Comparison of ENCODE assay signal across 17 cellular contexts in genomic region chr1:160748877-160749269, GRCh38. TPM values are rescaled to one million over a fixed set of nuclear protein-coding genes. Genes with fewer than 3 reads are reported as not detected.
A peak's percentile ranks its signal among the peaks of the same experiment; 100 is the strongest.
DNase-seq lines count a peak whose midpoint lies in the region; ATAC-seq and TF ChIP-seq lines count a peak whose summit lies in the region.
"Had no signal": no experiment of that assay in that cellular context is flagged by ENCODE, and none has a peak within 500 bp of the region (broad histone marks: within the 10 kb centered on the region; RNA-seq: fewer than 3 reads in every experiment).

No MANE protein-coding gene starts in this region.

- H3K4me3 ChIP-seq in CD8-positive, alpha-beta T cell (ENCODE audit: low read depth, low read length): no peak overlapping the region
- H3K4me3 ChIP-seq in fibroblast of the aortic adventitia (ENCODE audit: low read depth, low read length) (no peak overlapping the region), ovary (no peak overlapping the region), heart right ventricle (no peak overlapping the region)

- H3K27me3 ChIP-seq in CD8-positive, alpha-beta T cell (ENCODE audit: insufficient read depth, low read length): no peaks in the 10 kb centered on the region
- no peaks in the 10 kb centered on the region for H3K27me3 ChIP-seq in ovary
- H3K27me3 ChIP-seq in heart right ventricle: peaks cover 0 to 27% (median 10%) of the 10 kb centered on the region in 7 donors

- no peak overlapping the region for H3K4me3 Mint-ChIP-seq in CD8-positive, alpha-beta T cell
- H3K4me3 Mint-ChIP-seq in activated CD8-positive, alpha-beta T cell treated with anti-CD3 and anti-CD28 coated beads for 36 hours: no peak overlapping the region
- H3K4me3 Mint-ChIP-seq in glutamatergic neuron (ENCODE audit: unreplicated experiment): no peak overlapping the region
- H3K4me3 Mint-ChIP-seq: B cell had no signal

- peaks cover 18% of the 10 kb centered on the region for H3K36me3 Mint-ChIP-seq in CD8-positive, alpha-beta T cell
- peaks cover 87% of the 10 kb centered on the region for H3K36me3 Mint-ChIP-seq in activated CD8-positive, alpha-beta T cell treated with anti-CD3 and anti-CD28 coated beads for 36 hours (ENCODE audit: low read depth)
- no peaks in the 10 kb centered on the region for H3K36me3 Mint-ChIP-seq in glutamatergic neuron (ENCODE audit: unreplicated experiment)

- H3K36me3 ChIP-seq in CD8-positive, alpha-beta T cell (ENCODE audit: insufficient read depth, low read length): no peaks in the 10 kb centered on the region
- H3K36me3 ChIP-seq in ovary: no peaks in the 10 kb centered on the region
- peaks cover 0 to 5% (median 0%) of the 10 kb centered on the region in 9 donors for H3K36me3 ChIP-seq in heart right ventricle

- DNase-seq in CD8-positive, alpha-beta T cell: no peak
- DNase-seq in HPDE6-E6E7 (ENCODE audit: extremely low spot score) (peak; percentile 51), fibroblast of the aortic adventitia (ENCODE audit: low read depth) (peak; percentile 8), ovary (no peak), glutamatergic neuron (no peak), heart right ventricle (no peak)
- no peak for DNase-seq in activated CD8-positive, alpha-beta T cell treated with anti-CD3 and anti-CD28 coated beads for 36 hours
- DNase-seq: left cardiac atrium; NCI-H1092 treated with DMSO at 0.1 percent for 48 hours; SK-N-SH; stimulated activated naive CD4-positive, alpha-beta T cell treated with Interleukin-2 at 50 U/mL for 16 hours had no signal

- no peaks in the 10 kb centered on the region for H3K27me3 Mint-ChIP-seq in CD8-positive, alpha-beta T cell (ENCODE audit: low read depth)
- no peaks in the 10 kb centered on the region for H3K27me3 Mint-ChIP-seq in activated CD8-positive, alpha-beta T cell treated with anti-CD3 and anti-CD28 coated beads for 36 hours
- peaks cover 3% of the 10 kb centered on the region for H3K27me3 Mint-ChIP-seq in glutamatergic neuron (ENCODE audit: unreplicated experiment)
- H3K27me3 Mint-ChIP-seq: B cell had no signal

- 88 to 98% (median 96%) methylated on average over 1 of the region's 1 CpG for WGBS in ovary, 3 donors
- 96 to 100% methylated on average over 1 of the region's 1 CpG for WGBS in heart right ventricle, 2 donors

- TF ChIP-seq CTCF in CD8-positive, alpha-beta T cell (IDR thresholded peaks at IDR 0.05): no peak
- TF ChIP-seq CTCF in activated CD8-positive, alpha-beta T cell treated with anti-CD3 and anti-CD28 coated beads for 36 hours (IDR thresholded peaks at IDR 0.05): no peak
- TF ChIP-seq CTCF in fibroblast of the aortic adventitia (IDR thresholded peaks at IDR 0.05; ENCODE audit: insufficient read depth, low read length): no peak
- no peak for TF ChIP-seq CTCF in ovary (IDR thresholded peaks at IDR 0.05)
- TF ChIP-seq CTCF in glutamatergic neuron (IDR thresholded peaks at IDR 0.05; ENCODE audit: partially characterized antibody, unreplicated experiment): no peak
- no peak for TF ChIP-seq CTCF in heart right ventricle (IDR thresholded peaks at IDR 0.05)

- POLR2A ChIA-PET in CD8-positive, alpha-beta T cell (lab: Charles Lee): interaction anchor here (1.2 to 1.4 kb wide), 2 partner anchors 10 to 20 kb away, joined by 3 to 5 read pairs; partner anchors contain the start of gene SLAMF7
- POLR2A ChIA-PET in activated CD8-positive, alpha-beta T cell treated with anti-CD3 and anti-CD28 coated beads for 36 hours (lab: Charles Lee): interaction anchor here (1.0 to 1.6 kb wide), 5 partner anchors 10 to 41 kb away, joined by 3 to 5 read pairs (median 4); partner anchors contain the start of genes CD48 and SLAMF7

- H3K27ac ChIP-seq in CD8-positive, alpha-beta T cell (ENCODE audit: low read depth, low read length): no peak overlapping the region
- H3K27ac ChIP-seq in ovary: no peak overlapping the region
- H3K27ac ChIP-seq in heart right ventricle: no peak overlapping the region
- H3K27ac ChIP-seq: VCaP had no signal

- H3K9me3 Mint-ChIP-seq in CD8-positive, alpha-beta T cell: no peaks in the 10 kb centered on the region
- peaks cover 5% of the 10 kb centered on the region for H3K9me3 Mint-ChIP-seq in activated CD8-positive, alpha-beta T cell treated with anti-CD3 and anti-CD28 coated beads for 36 hours
- H3K9me3 Mint-ChIP-seq in glutamatergic neuron (ENCODE audit: unreplicated experiment): no peaks in the 10 kb centered on the region

- TF ChIP-seq EP300 in ovary (IDR thresholded peaks at IDR 0.05): no peak

- no peaks in the 10 kb centered on the region for H3K9me3 ChIP-seq in CD8-positive, alpha-beta T cell (ENCODE audit: low read length)
- no peaks in the 10 kb centered on the region for H3K9me3 ChIP-seq in ovary
- H3K9me3 ChIP-seq in heart right ventricle: no peaks in the 10 kb centered on the region
- H3K9me3 ChIP-seq: SK-N-SH had no signal

- H3K4me1 Mint-ChIP-seq in CD8-positive, alpha-beta T cell (ENCODE audit: low read depth): peaks cover 80% of the 10 kb centered on the region
- peaks cover 95% of the 10 kb centered on the region for H3K4me1 Mint-ChIP-seq in activated CD8-positive, alpha-beta T cell treated with anti-CD3 and anti-CD28 coated beads for 36 hours (ENCODE audit: low read depth)
- no peaks in the 10 kb centered on the region for H3K4me1 Mint-ChIP-seq in glutamatergic neuron (ENCODE audit: low read depth, unreplicated experiment)

- CTCF ChIA-PET in CD8-positive, alpha-beta T cell (lab: Charles Lee): interaction anchor here (0.8 to 4.5 kb wide), 6 partner anchors 8 to 28 kb away, joined by 3 to 20 read pairs (median 4); no protein-coding TSS in a partner anchor
- CTCF ChIA-PET in activated CD8-positive, alpha-beta T cell treated with anti-CD3 and anti-CD28 coated beads for 36 hours (lab: Charles Lee): interaction anchor here (1.2 to 3.4 kb wide), 8 partner anchors 15 to 48 kb away, joined by 3 to 22 read pairs (median 5); no protein-coding TSS in a partner anchor

- H3K4me1 ChIP-seq in CD8-positive, alpha-beta T cell (ENCODE audit: insufficient read depth, low read length): peaks cover 66% of the 10 kb centered on the region
- H3K4me1 ChIP-seq in ovary (ENCODE audit: insufficient read depth) (peaks cover 6% of the 10 kb centered on the region), heart right ventricle (peaks cover 0 to 25% (median 0%) of the 10 kb centered on the region in 9 donors)

- ATAC-seq in CD8-positive, alpha-beta T cell: no peak
- ATAC-seq in activated CD8-positive, alpha-beta T cell treated with anti-CD3 and anti-CD28 coated beads for 36 hours: no peak
- ATAC-seq in GM18858 (IDR thresholded peaks at IDR 0.05; ENCODE audit: unreplicated experiment): no peak
- no peak for ATAC-seq in heart right ventricle
- ATAC-seq: activated naive CD4-positive, alpha-beta T cell treated with anti-CD3 and anti-CD28 coated beads, Interleukin-2, amount 50 U/mL, for 72 hours had no signal

- H3K27ac Mint-ChIP-seq in CD8-positive, alpha-beta T cell: peak overlapping the region; percentile 29
- peak overlapping the region; percentile 94 for H3K27ac Mint-ChIP-seq in activated CD8-positive, alpha-beta T cell treated with anti-CD3 and anti-CD28 coated beads for 36 hours
- no peak overlapping the region for H3K27ac Mint-ChIP-seq in glutamatergic neuron (ENCODE audit: unreplicated experiment)
- H3K27ac Mint-ChIP-seq: B cell had no signal

- no peak for TF ChIP-seq POLR2A in ovary (IDR thresholded peaks at IDR 0.05)

- intact Hi-C loops in CD8-positive, alpha-beta T cell (cut with DNase I, micrococcal nuclease): loop anchor here in 1 of 2 experiments (2.0 kb wide), 1 partner anchor 16 kb away; no protein-coding TSS in a partner anchor
- intact Hi-C loops in activated CD8-positive, alpha-beta T cell treated with anti-CD3 and anti-CD28 coated beads for 36 hours (cut with micrococcal nuclease): loop anchor here (1.0 kb wide), 1 partner anchor 19 kb away; no protein-coding TSS in a partner anchor
- intact Hi-C loops in ovary (cut with DNase I): no loop called here
- intact Hi-C loops in heart right ventricle (cut with DNase I): no loop called here

RNA-seq across cellular contexts. Expression of gene SLAMF7, which starts 9.8 kb away (rescaled TPM):
- 10 to 100 TPM; 13.3 to 14.8 TPM for total RNA-seq in CD8-positive, alpha-beta T cell
- 10 to 100 TPM; 90.0 to 93.5 TPM for total RNA-seq in activated CD8-positive, alpha-beta T cell treated with anti-CD3 and anti-CD28 coated beads for 36 hours
- total RNA-seq in fibroblast of the aortic adventitia (ENCODE audit: low replicate concordance): not detected in 2 replicates
- total RNA-seq in ovary: 1 to 10 TPM in 2 of 7 donors, under 1 TPM in 4, not detected in 1; 0.32 to 3.7 (median 0.84) TPM
- 1 to 10 TPM in 1 of 2 donors, under 1 TPM in 1; 0.36 to 7.3 TPM for polyA plus RNA-seq in ovary
- not detected for total RNA-seq in glutamatergic neuron (ENCODE audit: unreplicated experiment)
- total RNA-seq in heart right ventricle: 10 to 100 TPM in 1 of 10 donors, under 1 TPM in 9; 0.11 to 19.4 (median 0.34) TPM
- polyA plus RNA-seq in heart right ventricle: under 1 TPM; 0.13 to 0.22 TPM
- total RNA-seq: H1, osteoblast had no signal
- polyA plus RNA-seq: H1, SK-N-SH had no signal

RNA-seq across cellular contexts. Expression of gene CD48, which starts 37.3 kb away (rescaled TPM):
- 100 to 1,000 TPM; 397 to 399 TPM for total RNA-seq in CD8-positive, alpha-beta T cell
- 100 to 1,000 TPM; 379 to 388 TPM for total RNA-seq in activated CD8-positive, alpha-beta T cell treated with anti-CD3 and anti-CD28 coated beads for 36 hours
- not detected in 2 replicates for total RNA-seq in fibroblast of the aortic adventitia (ENCODE audit: low replicate concordance)
- total RNA-seq in ovary: 1 to 10 TPM in 6 of 7 donors, under 1 TPM in 1; 0.61 to 4.4 (median 1.9) TPM
- polyA plus RNA-seq in ovary: 10 to 100 TPM in 1 of 2 donors, 1 to 10 TPM in 1; 2.5 to 17.6 TPM
- total RNA-seq in glutamatergic neuron (ENCODE audit: unreplicated experiment): not detected
- total RNA-seq in heart right ventricle: 10 to 100 TPM in 1 of 10 donors, 1 to 10 TPM in 4, under 1 TPM in 5; 0.40 to 20.9 (median 0.96) TPM
- 1 to 10 TPM in 1 of 2 donors, under 1 TPM in 1; 0.80 to 1.9 TPM for polyA plus RNA-seq in heart right ventricle
- total RNA-seq: H1 had no signal
- polyA plus RNA-seq: SK-N-SH had no signal

RNA-seq across cellular contexts. Expression of gene LY9, which starts 47.1 kb away (rescaled TPM):
- 100 to 1,000 TPM; 103 to 104 TPM for total RNA-seq in CD8-positive, alpha-beta T cell
- total RNA-seq in activated CD8-positive, alpha-beta T cell treated with anti-CD3 and anti-CD28 coated beads for 36 hours: 10 to 100 TPM; 19.1 to 19.5 TPM
- 0.25 TPM in 1 of 2 replicates, not detected in the other for total RNA-seq in fibroblast of the aortic adventitia (ENCODE audit: low replicate concordance)
- under 1 TPM in 5 of 7 donors, not detected in 2; 0.15 to 0.90 (median 0.45) TPM for total RNA-seq in ovary
- polyA plus RNA-seq in ovary: 1 to 10 TPM in 1 of 2 donors, under 1 TPM in 1; 0.24 to 2.9 TPM
- not detected for total RNA-seq in glutamatergic neuron (ENCODE audit: unreplicated experiment)
- total RNA-seq in heart right ventricle: 1 to 10 TPM in 1 of 10 donors, under 1 TPM in 4, not detected in 5; 0.25 to 1.4 (median 0.42) TPM
- polyA plus RNA-seq in heart right ventricle: under 1 TPM in 1 of 2 donors, not detected in 1; 0.10 TPM
- total RNA-seq: H1, osteoblast had no signal
- polyA plus RNA-seq: H1, SK-N-SH had no signal

Comparison
In these comparisons a context has a peak if more than half of its experiments do, and no peak if none do; other contexts are left out.
1. DNase-seq: peak in HPDE6-E6E7 (single experiment) and fibroblast of the aortic adventitia (single experiment); none in CD8-positive, alpha-beta T cell (0 of 7), activated CD8-positive, alpha-beta T cell treated with anti-CD3 and anti-CD28 coated beads for 36 hours (single experiment), ovary (0 of 5), glutamatergic neuron (single experiment) and heart right ventricle (0 of 2).
2. RNA of gene SLAMF7, which starts 9.8 kb away (total RNA-seq): 90.0 to 93.5 TPM in activated CD8-positive, alpha-beta T cell treated with anti-CD3 and anti-CD28 coated beads for 36 hours; 13.3 to 14.8 TPM in CD8-positive, alpha-beta T cell, 0.32 to 3.7 TPM in ovary, 0.11 to 19.4 TPM in heart right ventricle, not detected in fibroblast of the aortic adventitia and not detected in glutamatergic neuron (single experiment); every median in the first group is over 4 times any median in the second.
3. RNA of gene CD48, which starts 37.3 kb away (total RNA-seq): 397 to 399 TPM in CD8-positive, alpha-beta T cell and 379 to 388 TPM in activated CD8-positive, alpha-beta T cell treated with anti-CD3 and anti-CD28 coated beads for 36 hours; 0.61 to 4.4 TPM in ovary, 0.40 to 20.9 TPM in heart right ventricle, not detected in fibroblast of the aortic adventitia and not detected in glutamatergic neuron (single experiment); every median in the first group is over 10 times any median in the second.
4. RNA of gene LY9, which starts 47.1 kb away (total RNA-seq): 103 to 104 TPM in CD8-positive, alpha-beta T cell and 19.1 to 19.5 TPM in activated CD8-positive, alpha-beta T cell treated with anti-CD3 and anti-CD28 coated beads for 36 hours; 0.15 to 0.90 TPM in ovary, 0.25 to 1.4 TPM in heart right ventricle, 0.25 TPM in fibroblast of the aortic adventitia and not detected in glutamatergic neuron (single experiment); every median in the first group is over 4 times any median in the second.